34 cellular contexts compared by ENCODE assay signal in genomic region chr6:20853828-20854227, GRCh38.
"Had no signal": no experiment of that assay in that cellular context is flagged by ENCODE, and none has a peak within 500 bp of the region (broad histone marks: within the 10 kb centered on the region; RNA-seq: fewer than 3 reads in every experiment).

No MANE protein-coding gene starts in this region.

- H3K9me3 ChIP-seq: ascending aorta, Peyer's patch, SJSA1 had no signal

- H3K4me3 ChIP-seq: ascending aorta, cardiac muscle cell, Peyer's patch, SJSA1 had no signal

- DNase-seq: activated CD4-positive, alpha-beta T cell treated with anti-CD3 and anti-CD28 coated beads for 1 hour; activated CD4-positive, alpha-beta T cell treated with anti-CD3 and anti-CD28 coated beads for 48 hours; activated CD4-positive, CD25-positive, alpha-beta regulatory T cell; activated CD8-positive, alpha-beta T cell treated with anti-CD3 and anti-CD28 coated beads for 36 hours; activated effector memory CD4-positive, alpha-beta T cell treated with anti-CD3 and anti-CD28 coated beads, Interleukin-2, amount 50 U/mL, for 16 hours; activated naive CD4-positive, alpha-beta T cell treated with Interleukin-2 at 50 U/mL for 16 hours; activated naive CD8-positive, alpha-beta T cell treated with anti-CD3 and anti-CD28 coated beads, Interleukin-2, amount 10 ng/mL, durations not matched to agents 7 days and 5 days; activated T-cell treated with anti-CD3 and anti-CD28 coated beads, Interleukin-2, amount 50 U/mL, for 1 hour; activated T-cell treated with anti-CD3 and anti-CD28 coated beads, Interleukin-2, amount 50 U/mL, for 72 hours; amygdala; MM.1S; MV-4-11; NCI-H1092; NCI-H1436 treated with DMSO at 0.1 percent for 48 hours; NCI-H187 treated with DMSO at 0.1 percent for 48 hours; NCI-H2081; NCI-H2171 treated with DMSO at 0.1 percent for 48 hours; NCI-H345; NCI-H524 treated with DMSO at 0.1 percent for 48 hours; NCI-H748 treated with DMSO at 0.1 percent for 48 hours; NK-92 treated with Interleukin-12 subunit alpha and Interleukin-12 subunit beta, amount 100 ng/mL, for 24 hours; PC-3; Peyer's patch; RPMI8226; SHP77 treated with DMSO at 0.1 percent for 48 hours; T1000; WERI-Rb-1 had no signal

- H3K9ac ChIP-seq: KMS-11 had no signal

- H3K4me1 Mint-ChIP-seq: activated naive CD4-positive, alpha-beta T cell treated with anti-CD3 and anti-CD28 coated beads, Interleukin-2, amount 50 U/mL, for 24 hours; activated T-helper 17 cell treated with anti-CD3 and anti-CD28 coated beads, Interleukin-2, amount 50 U/mL, for 72 hours had no signal

- H3K4me2 ChIP-seq: KMS-11 had no signal

- H3K27me3 ChIP-seq: ascending aorta, cardiac muscle cell, Peyer's patch, SJSA1 had no signal

- H3K4me3 Mint-ChIP-seq: activated CD8-positive, alpha-beta T cell treated with anti-CD3 and anti-CD28 coated beads for 36 hours; activated naive CD4-positive, alpha-beta T cell treated with anti-CD3 and anti-CD28 coated beads, Interleukin-2, amount 50 U/mL, for 24 hours; activated naive CD8-positive, alpha-beta T cell treated with anti-CD3 and anti-CD28 coated beads, Interleukin-2, amount 10 ng/mL, durations not matched to agents 7 days and 5 days; activated T-cell treated with anti-CD3 and anti-CD28 coated beads, Interleukin-2, amount 50 U/mL, for 72 hours; activated T-helper 17 cell treated with anti-CD3 and anti-CD28 coated beads, Interleukin-2, amount 50 U/mL, for 72 hours; central memory CD8-positive, alpha-beta T cell had no signal

- ATAC-seq: activated CD8-positive, alpha-beta T cell treated with anti-CD3 and anti-CD28 coated beads for 36 hours; activated T-cell treated with anti-CD3 and anti-CD28 coated beads, Interleukin-2, amount 50 U/mL, for 72 hours; activated T-helper 17 cell treated with anti-CD3 and anti-CD28 coated beads, Interleukin-2, amount 50 U/mL, for 72 hours; PC-3 had no signal

- H3K9me3 Mint-ChIP-seq: activated CD8-positive, alpha-beta T cell treated with anti-CD3 and anti-CD28 coated beads for 36 hours; activated naive CD4-positive, alpha-beta T cell treated with anti-CD3 and anti-CD28 coated beads, Interleukin-2, amount 50 U/mL, for 24 hours; activated T-cell treated with anti-CD3 and anti-CD28 coated beads, Interleukin-2, amount 50 U/mL, for 72 hours; activated T-helper 17 cell treated with anti-CD3 and anti-CD28 coated beads, Interleukin-2, amount 50 U/mL, for 72 hours; central memory CD8-positive, alpha-beta T cell had no signal

- H3K27ac ChIP-seq: ascending aorta, cardiac muscle cell, KMS-11, Peyer's patch, SJSA1, WERI-Rb-1 had no signal

- H3K27me3 Mint-ChIP-seq: activated CD8-positive, alpha-beta T cell treated with anti-CD3 and anti-CD28 coated beads for 36 hours; activated naive CD4-positive, alpha-beta T cell treated with anti-CD3 and anti-CD28 coated beads, Interleukin-2, amount 50 U/mL, for 24 hours; activated naive CD8-positive, alpha-beta T cell treated with anti-CD3 and anti-CD28 coated beads, Interleukin-2, amount 10 ng/mL, durations not matched to agents 7 days and 5 days; activated T-helper 17 cell treated with anti-CD3 and anti-CD28 coated beads, Interleukin-2, amount 50 U/mL, for 72 hours; central memory CD8-positive, alpha-beta T cell had no signal

- H3K36me3 ChIP-seq: ascending aorta, cardiac muscle cell, Peyer's patch, SJSA1, WERI-Rb-1 had no signal

- H3K27ac Mint-ChIP-seq: activated CD8-positive, alpha-beta T cell treated with anti-CD3 and anti-CD28 coated beads for 36 hours; activated naive CD4-positive, alpha-beta T cell treated with anti-CD3 and anti-CD28 coated beads, Interleukin-2, amount 50 U/mL, for 24 hours; activated naive CD8-positive, alpha-beta T cell treated with anti-CD3 and anti-CD28 coated beads, Interleukin-2, amount 10 ng/mL, durations not matched to agents 7 days and 5 days; activated T-cell treated with anti-CD3 and anti-CD28 coated beads, Interleukin-2, amount 50 U/mL, for 72 hours; activated T-helper 17 cell treated with anti-CD3 and anti-CD28 coated beads, Interleukin-2, amount 50 U/mL, for 72 hours had no signal

- H3K4me1 ChIP-seq: ascending aorta, Peyer's patch, SJSA1 had no signal
